In genomic region chr18:76429262-76430126, GRCh38 we compare ENCODE assay signal across 17 cellular contexts.
DNase-seq lines count a peak whose midpoint lies in the region; ATAC-seq and TF ChIP-seq lines count a peak whose summit lies in the region.
"Had no signal": no experiment of that assay in that cellular context is flagged by ENCODE, and none has a peak within 500 bp of the region (broad histone marks: within the 10 kb centered on the region; RNA-seq: fewer than 3 reads in every experiment).

No MANE protein-coding gene starts in this region.

- H3K79me1 ChIP-seq in trophoblast cell (ENCODE audit: low read length) = no peaks in the 10 kb centered on the region

- no peak overlapping the region for H2AK5ac ChIP-seq in trophoblast cell (ENCODE audit: low read length)

- H2BK5ac ChIP-seq in trophoblast cell (ENCODE audit: low read depth, low read length, poor library complexity) = no peak overlapping the region

- H3K23ac ChIP-seq in trophoblast cell (ENCODE audit: low read length) = no peak overlapping the region

- no peak overlapping the region for H4K8ac ChIP-seq in trophoblast cell (ENCODE audit: low read depth, low read length)

- no peak overlapping the region for H2BK120ac ChIP-seq in trophoblast cell (ENCODE audit: insufficient read depth, low read length, poor library complexity)

- H3K4me2 ChIP-seq in trophoblast cell (ENCODE audit: low read length) = no peak overlapping the region

- no peak overlapping the region for H4K91ac ChIP-seq in trophoblast cell (ENCODE audit: low read depth, low read length)

- no peak overlapping the region for H3K4ac ChIP-seq in trophoblast cell (ENCODE audit: low read depth, low read length)

- TF ChIP-seq POLR2A in uterus (IDR thresholded peaks at IDR 0.05) = no peak

- ATAC-seq in Right ventricle myocardium inferior = peak; percentile 53
- peak in 5 of 8 donors; percentile 25 to 85 (median 82) for ATAC-seq in heart right ventricle
- no peak for ATAC-seq in HG03135 (IDR thresholded peaks at IDR 0.05; ENCODE audit: unreplicated experiment)
- ATAC-seq: activated T-cell treated with anti-CD3 and anti-CD28 coated beads, Interleukin-2, amount 50 U/mL, for 72 hours; left colon; naive thymus-derived CD4-positive, alpha-beta T cell had no signal

- H3K27ac ChIP-seq in right atrium auricular region (no peak overlapping the region), heart right ventricle (no peak overlapping the region), trophoblast cell (ENCODE audit: low read depth, low read length) (no peak overlapping the region), uterus (peak overlapping the region; percentile 79 to 96)

- no peak overlapping the region for H3K9ac ChIP-seq in trophoblast cell (ENCODE audit: low read length)

- no peak overlapping the region for H2BK12ac ChIP-seq in trophoblast cell (ENCODE audit: low read length)

- H3K79me2 ChIP-seq in trophoblast cell (ENCODE audit: control insufficient read depth, insufficient read depth, low read length, poor library complexity) = no peaks in the 10 kb centered on the region

- no peaks in the 10 kb centered on the region for H3K36me3 ChIP-seq in right atrium auricular region
- H3K36me3 ChIP-seq in heart right ventricle = peaks cover 0 to 24% (median 4%) of the 10 kb centered on the region in 9 donors
- peaks cover 0 to 9% of the 10 kb centered on the region in 2 experiments for H3K36me3 ChIP-seq in trophoblast cell (ENCODE audit: control insufficient read depth in 1 of 2, insufficient read depth in 2 of 2, low read length in 2 of 2)
- H3K36me3 ChIP-seq in uterus = no peaks in the 10 kb centered on the region

- no peaks in the 10 kb centered on the region for H3K9me3 ChIP-seq in right atrium auricular region
- no peaks in the 10 kb centered on the region for H3K9me3 ChIP-seq in heart right ventricle
- no peaks in the 10 kb centered on the region for H3K9me3 ChIP-seq in trophoblast cell (ENCODE audit: insufficient read depth, low read depth, low read length)
- H3K9me3 ChIP-seq in uterus = no peaks in the 10 kb centered on the region

- H3K18ac ChIP-seq in trophoblast cell (ENCODE audit: low read length) = no peak overlapping the region

- H3K14ac ChIP-seq in trophoblast cell (ENCODE audit: low read length) = no peak overlapping the region

- no peak overlapping the region for H2AFZ ChIP-seq in trophoblast cell (ENCODE audit: insufficient read depth, low read length, poor library complexity)

- H4K12ac ChIP-seq in trophoblast cell (ENCODE audit: low read depth, low read length) = no peak overlapping the region

- H3K27me3 ChIP-seq in right atrium auricular region (no peaks in the 10 kb centered on the region), heart right ventricle (no peaks in the 10 kb centered on the region), trophoblast cell (ENCODE audit: insufficient read depth, low read length) (no peaks in the 10 kb centered on the region), uterus (no peaks in the 10 kb centered on the region)

- H3K4me1 ChIP-seq in right atrium auricular region (peaks cover 0 to 19% of the 10 kb centered on the region in 2 donors), heart right ventricle (peaks cover 0 to 33% (median 24%) of the 10 kb centered on the region in 9 donors), trophoblast cell (ENCODE audit: control insufficient read depth in 1 of 2, insufficient read depth in 2 of 2, low read length in 2 of 2) (peaks cover 10% of the 10 kb centered on the region in 2 experiments), uterus (peaks cover 9 to 18% of the 10 kb centered on the region in 2 donors)

- WGBS in heart right ventricle, 2 donors = 78 to 81% methylated on average over 14 of the region's 14 CpGs
- no CpG with 5 or more reads among the region's 14 CpGs for WGBS in trophoblast cell (ENCODE audit: extremely low coverage, insufficient coverage, insufficient read length)

- TF ChIP-seq CTCF in right atrium auricular region (IDR thresholded peaks at IDR 0.05) = no peak
- TF ChIP-seq CTCF in heart right ventricle (IDR thresholded peaks at IDR 0.05) = no peak
- TF ChIP-seq CTCF in uterus (IDR thresholded peaks at IDR 0.05) = no peak

- intact Hi-C loops in Right ventricle myocardium inferior (cut with DNase I) (no loop called here), heart right ventricle (cut with DNase I) (loop anchor here in 1 of 10 donors (5.0 kb wide), 1 partner anchor 63 kb away; no protein-coding TSS in a partner anchor), uterus (cut with DNase I; ENCODE audit: low total_unique reads) (no loop called here)

- DNase-seq in Right ventricle myocardium inferior (ENCODE audit: missing footprints) (no peak), right atrium auricular region (ENCODE audit: low spot score) (no peak), heart right ventricle (no peak), trophoblast cell (peak in 1 of 2 donors; percentile 8), uterus (peak in 1 of 2 donors; percentile 15), AG08395 (ENCODE audit: low spot score) (no peak), AG20443 (ENCODE audit: low spot score) (no peak)
- DNase-seq: activated CD4-positive, alpha-beta T cell treated with anti-CD3 and anti-CD28 coated beads, Interleukin-2, amount 50 U/mL, for 48 hours; activated T-cell treated with anti-CD3 and anti-CD28 coated beads, Interleukin-2, amount 50 U/mL, for 72 hours; GOT3; hippocampal formation; left colon; naive thymus-derived CD4-positive, alpha-beta T cell; NCI-H187; NCI-H526 treated with DMSO at 0.1 percent for 48 hours; stimulated activated CD4-positive, alpha-beta T cell treated with anti-CD3 and anti-CD28 coated beads, Interleukin-1b, Interleukin-23, amount 100 ng/mL, for 48 hours had no signal

- H3K4me3 ChIP-seq in right atrium auricular region (no peak overlapping the region), heart right ventricle (no peak overlapping the region), trophoblast cell (ENCODE audit: low read depth, low read length) (peak overlapping the region; percentile 48), uterus (no peak overlapping the region)

Comparison
In these comparisons a context has a peak if more than half of its experiments do, and no peak if none do; other contexts are left out.
1. H3K27ac ChIP-seq: peak in uterus (2 of 2); none in right atrium auricular region (0 of 2), heart right ventricle (0 of 10) and trophoblast cell (single experiment).